ENCODE assay signal across 1 cellular context in genomic region chr2:168456526-168457176, GRCh38.
TF ChIP-seq lines count a peak whose summit lies in the region.

No MANE protein-coding gene starts in this region.

TF ChIP-seq in GM23338, 12 proteins besides CTCF, POLR2A, EP300 and RAD21:
- no peak for TF ChIP-seq REST (IDR thresholded peaks at IDR 0.05; ENCODE audit: unreplicated experiment)
- TF ChIP-seq EZH2phosphoT487 (IDR thresholded peaks at IDR 0.05; ENCODE audit: unreplicated experiment) = no peak
